18 cellular contexts compared by ENCODE assay signal in the genomic region with DNA sequence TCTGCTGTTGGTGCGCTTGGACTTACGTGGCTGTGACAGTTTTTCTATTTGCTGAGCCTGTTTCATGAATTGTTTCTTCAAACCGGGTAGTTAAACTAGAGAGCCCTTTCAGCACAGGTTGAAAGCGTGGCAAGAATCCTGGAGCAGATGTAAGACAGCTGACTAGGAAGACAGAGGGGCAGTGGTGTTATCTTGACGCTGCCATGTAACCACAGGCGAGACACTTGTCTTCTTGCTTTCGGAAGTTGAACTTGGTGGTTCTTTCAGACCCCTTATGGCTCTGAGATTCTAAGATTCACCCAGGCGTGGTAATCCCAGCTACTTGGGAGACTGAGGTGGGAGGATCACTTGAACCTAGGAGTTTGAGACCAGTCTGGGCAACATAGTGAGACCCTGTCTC. TPM values are rescaled to one million over a fixed set of nuclear protein-coding genes. Genes with fewer than 3 reads are reported as not detected.
A peak's percentile ranks its signal among the peaks of the same experiment; 100 is the strongest.
DNase-seq lines count a peak whose midpoint lies in the region; ATAC-seq and TF ChIP-seq lines count a peak whose summit lies in the region.
"Had no signal": no experiment of that assay in that cellular context is flagged by ENCODE, and none has a peak within 500 bp of the region (broad histone marks: within the 10 kb centered on the region; RNA-seq: fewer than 3 reads in every experiment).

No MANE protein-coding gene starts in this region.

- H3K27ac ChIP-seq in ACC112 (ENCODE audit: low read depth, low read length) (peak overlapping the region; percentile 99), PC-3 (ENCODE audit: low read length) (no peak overlapping the region), esophagus (ENCODE audit: low read depth in 2 of 2, low read length in 1 of 2) (peak overlapping the region; percentile 75 to 76), osteoblast (ENCODE audit: low read depth, low read length) (peak overlapping the region; percentile 98)
- H3K27ac ChIP-seq: right lobe of liver had no signal

- TF ChIP-seq CTCF in PC-3 (conservative IDR thresholded peaks at IDR 0.05; ENCODE audit: low read depth, low read length) = no peak
- no peak for TF ChIP-seq CTCF in osteoblast (IDR thresholded peaks at IDR 0.05; ENCODE audit: extremely low read depth, low read depth, low read length)

- H3K9me3 ChIP-seq in PC-3 (ENCODE audit: low read length) (no peaks in the 10 kb centered on the region), esophagus (ENCODE audit: control insufficient read depth in 2 of 2, insufficient read depth in 1 of 2, low read depth in 1 of 2, low read length in 1 of 2) (no peaks in the 10 kb centered on the region), osteoblast (ENCODE audit: low read depth, low read length) (no peaks in the 10 kb centered on the region)
- H3K9me3 ChIP-seq: Caco-2, right lobe of liver, tibial nerve had no signal

- CTCF ChIA-PET in PC-3 (lab: Charles Lee) = no interaction called here

- H3K27me3 ChIP-seq in ACC112 (ENCODE audit: insufficient read depth, low read length) (no peaks in the 10 kb centered on the region), PC-3 (ENCODE audit: low read length) (no peaks in the 10 kb centered on the region), esophagus (ENCODE audit: control insufficient read depth in 1 of 2, insufficient read depth in 2 of 2, low read length in 2 of 2) (no peaks in the 10 kb centered on the region), osteoblast (ENCODE audit: insufficient read depth, low read length) (no peaks in the 10 kb centered on the region)
- H3K27me3 ChIP-seq: right lobe of liver, tibial nerve had no signal

- DNase-seq in PC-3 (no peak), osteoblast (ENCODE audit: insufficient read length, low spot score, missing footprints) (no peak), SKM-1 treated with dmso at 0.1 percent for 144 hours (lab: John Stamatoyannopoulos, UW; ENCODE audit: unreplicated experiment) (no peak)
- DNase-seq: ACHN; activated CD4-positive, alpha-beta T cell treated with anti-CD3 and anti-CD28 coated beads for 48 hours; activated CD8-positive, alpha-beta memory T cell treated with anti-CD3 and anti-CD28 coated beads, Interleukin-2, amount 50 U/mL, for 48 hours; activated naive CD4-positive, alpha-beta T cell treated with anti-CD3 and anti-CD28 coated beads for 36 hours; Caco-2; NCI-H1694; NCI-H446; right lobe of liver; stimulated activated CD4-positive, alpha-beta T cell treated with anti-CD3 and anti-CD28 coated beads, Interleukin-4, amount 100 ng/mL, for 24 hours had no signal

- POLR2A ChIA-PET in PC-3 (lab: Charles Lee; ENCODE audit: unreplicated experiment) = interaction anchor here (0.6 to 1.0 kb wide), 3 partner anchors 21 to 66 kb away, joined by 3 to 34 read pairs (median 3); no protein-coding TSS in a partner anchor

- WGBS in esophagus, 2 donors = 72 to 80% methylated on average over 8 of the region's 8 CpGs

- H3K9me2 ChIP-seq in PC-3 (replicated peaks; ENCODE audit: low read length) = no peaks in the 10 kb centered on the region

- H3K4me1 ChIP-seq in ACC112 (ENCODE audit: control insufficient read depth, insufficient read depth, low read length, unreplicated experiment) (peaks cover 70% of the 10 kb centered on the region), PC-3 (ENCODE audit: insufficient read depth, low read length) (peaks cover 46% of the 10 kb centered on the region), esophagus (ENCODE audit: control insufficient read depth in 2 of 2, insufficient read depth in 2 of 2, low read length in 1 of 2) (peaks cover 3 to 7% of the 10 kb centered on the region in 2 donors), osteoblast (ENCODE audit: insufficient read depth, low read length) (peaks cover 74% of the 10 kb centered on the region)

- H3K4me3 ChIP-seq in ACC112 (ENCODE audit: low read depth, low read length) (peak overlapping the region; percentile 95), PC-3 (ENCODE audit: low read length) (no peak overlapping the region), esophagus (ENCODE audit: low read depth in 1 of 2, low read length in 2 of 2) (peak overlapping the region; percentile 11 to 85), osteoblast (ENCODE audit: insufficient read depth, low read length) (peak overlapping the region; percentile 88)
- H3K4me3 ChIP-seq: right lobe of liver had no signal

- H3K36me3 ChIP-seq in ACC112 (ENCODE audit: insufficient read depth, low read length) (peaks cover 18% of the 10 kb centered on the region; the same call in 1 of the 2 replicates), PC-3 (ENCODE audit: low read depth, low read length) (peaks cover 50% of the 10 kb centered on the region), esophagus (ENCODE audit: control insufficient read depth in 2 of 2, insufficient read depth in 2 of 2, low read length in 1 of 2) (peaks cover 0 to 4% of the 10 kb centered on the region in 2 donors), osteoblast (ENCODE audit: insufficient read depth, low read length) (peaks cover 29% of the 10 kb centered on the region)
- H3K36me3 ChIP-seq: right lobe of liver, tibial nerve had no signal

- H4K20me1 ChIP-seq in PC-3 (ENCODE audit: low read length) = peaks cover 57% of the 10 kb centered on the region
- H4K20me1 ChIP-seq in osteoblast (ENCODE audit: insufficient read depth, low read length) = no peaks in the 10 kb centered on the region

- intact Hi-C loops in PC-3 (cut with micrococcal nuclease) = no loop called here

- ATAC-seq in PC-3 (no peak), GM21526 (IDR thresholded peaks at IDR 0.05; ENCODE audit: low FRiP score, unreplicated experiment) (no peak), GM18520 (IDR thresholded peaks at IDR 0.05; ENCODE audit: unreplicated experiment) (no peak), HG03097 (IDR thresholded peaks at IDR 0.05; ENCODE audit: low FRiP score, unreplicated experiment) (no peak)
- ATAC-seq: right lobe of liver had no signal

- no TSS peak for BruUV-seq in PC-3 (replicated peaks; lab: Mats Ljungman, UMichigan)

- H3F3A ChIP-seq in PC-3 (ENCODE audit: low read length, unreplicated experiment) = peaks cover 7% of the 10 kb centered on the region

- H3K4me2 ChIP-seq in PC-3 (ENCODE audit: low read length) (0 out of 2 replicates have a peak overlapping the region, but pooled peaks have one; percentile 86), osteoblast (ENCODE audit: insufficient read depth, low read length) (peak overlapping the region; percentile 94)

- H3K9ac ChIP-seq in PC-3 (ENCODE audit: low read length) = no peak overlapping the region

- H2AFZ ChIP-seq in ACC112 (ENCODE audit: low read length, unreplicated experiment) (no peak overlapping the region), PC-3 (ENCODE audit: low read length) (no peak overlapping the region), osteoblast (ENCODE audit: low read length) (no peak overlapping the region)

- H3K79me2 ChIP-seq in ACC112 (ENCODE audit: control insufficient read depth, insufficient read depth, low read length, unreplicated experiment) (peaks cover 93% of the 10 kb centered on the region), PC-3 (ENCODE audit: low read length) (peaks cover 83% of the 10 kb centered on the region), osteoblast (ENCODE audit: insufficient read depth, low read length) (peaks cover 88% of the 10 kb centered on the region)

RNA-seq across cellular contexts. Expression of gene EMP1, which starts 4.3 kb away (rescaled TPM):
- total RNA-seq in PC-3 (2014; rRNA removed) (158 and 187 TPM in 2 replicates), osteoblast (106 and 114 TPM in 2 replicates)
- polyA plus RNA-seq in esophagus = 1,000 to 10,000 TPM; 1,597 to 1,599 TPM
